30 cellular contexts compared by ENCODE assay signal in genomic region chr17:48890086-48890485, GRCh38.
"Had no signal": no experiment of that assay in that cellular context is flagged by ENCODE, and none has a peak within 500 bp of the region (broad histone marks: within the 10 kb centered on the region; RNA-seq: fewer than 3 reads in every experiment).

No MANE protein-coding gene starts in this region.

- H3K4me3 ChIP-seq: coronary artery, dorsolateral prefrontal cortex had no signal

- H3K4me3 Mint-ChIP-seq: activated CD4-positive, alpha-beta memory T cell treated with anti-CD3 and anti-CD28 coated beads for 36 hours; activated CD8-positive, alpha-beta memory T cell treated with anti-CD3 and anti-CD28 coated beads, Interleukin-2, amount 10 ng/mL, durations not matched to agents 7 days and 5 days; activated CD8-positive, alpha-beta T cell treated with anti-CD3 and anti-CD28 coated beads, Interleukin-2, amount 10 ng/mL, durations not matched to agents 7 days and 5 days; activated naive CD8-positive, alpha-beta T cell; activated T-helper 1 cell treated with anti-CD3 and anti-CD28 coated beads, Interleukin-12 subunit alpha, Interleukin-12 subunit beta, Interleukin-2, Interleukin-4 antibody, amounts not matched to agents 30 ng/mL and 10 ng/mL and 1 ng/mL, durations not matched to agents 14 hours and 24 hours and 36 hours; central memory CD8-positive, alpha-beta T cell; dendritic cell treated with granulocyte-macrophage colony-stimulating factor and Interleukin-4, amounts not matched to agents 40 ng/mL and 50 ng/mL, for 4 days; endodermal cell had no signal

- H3K27ac Mint-ChIP-seq: activated CD4-positive, alpha-beta memory T cell treated with anti-CD3 and anti-CD28 coated beads for 36 hours; activated CD8-positive, alpha-beta memory T cell treated with anti-CD3 and anti-CD28 coated beads, Interleukin-2, amount 10 ng/mL, durations not matched to agents 7 days and 5 days; activated CD8-positive, alpha-beta T cell treated with anti-CD3 and anti-CD28 coated beads, Interleukin-2, amount 10 ng/mL, durations not matched to agents 7 days and 5 days; activated naive CD4-positive, alpha-beta T cell treated with anti-CD3 and anti-CD28 coated beads for 36 hours; activated naive CD8-positive, alpha-beta T cell; activated T-helper 1 cell treated with anti-CD3 and anti-CD28 coated beads, Interleukin-12 subunit alpha, Interleukin-12 subunit beta, Interleukin-2, Interleukin-4 antibody, amounts not matched to agents 30 ng/mL and 10 ng/mL and 1 ng/mL, durations not matched to agents 14 hours and 24 hours and 36 hours; activated T-helper 2 cell treated with anti-CD3 and anti-CD28 coated beads, Interferon-gamma antibody, Interleukin-2, Interleukin-4, amounts not matched to agents 10 μg/mL and 5 μg/mL and 100 μg/mL, durations not matched to agents 14 hours and 24 hours and 36 hours; dendritic cell treated with granulocyte-macrophage colony-stimulating factor and Interleukin-4, amounts not matched to agents 40 ng/mL and 50 ng/mL, for 4 days; endodermal cell had no signal

- FAIRE-seq: astrocyte, bronchial epithelial cell, frontal cortex had no signal

- H3K27ac ChIP-seq: brain microvascular endothelial cell, coronary artery, dorsolateral prefrontal cortex had no signal

- DNase-seq: activated CD4-positive, alpha-beta memory T cell treated with anti-CD3 and anti-CD28 coated beads for 36 hours; activated CD4-positive, alpha-beta T cell treated with anti-CD3 and anti-CD28 coated beads for 1 hour; activated CD4-positive, alpha-beta T cell treated with anti-CD3 and anti-CD28 coated beads for 48 hours; activated CD8-positive, alpha-beta memory T cell treated with anti-CD3 and anti-CD28 coated beads, Interleukin-2, amount 10 ng/mL, durations not matched to agents 7 days and 5 days; activated CD8-positive, alpha-beta memory T cell treated with anti-CD3 and anti-CD28 coated beads, Interleukin-2, amount 50 U/mL, for 4 hours; activated CD8-positive, alpha-beta T cell treated with anti-CD3 and anti-CD28 coated beads, Interleukin-2, amount 10 ng/mL, durations not matched to agents 7 days and 5 days; activated effector memory CD4-positive, alpha-beta T cell treated with anti-CD3 and anti-CD28 coated beads, Interleukin-2, amount 50 U/mL, for 16 hours; activated naive CD4-positive, alpha-beta T cell treated with anti-CD3 and anti-CD28 coated beads for 36 hours; activated T-cell treated with anti-CD3 and anti-CD28 coated beads, Interleukin-2, amount 50 U/mL, for 1 hour; activated T-cell treated with anti-CD3 and anti-CD28 coated beads, Interleukin-2, amount 50 U/mL, for 48 hours; amniotic stem cell; anterior cingulate cortex; brain microvascular endothelial cell; dorsolateral prefrontal cortex; effector memory CD4-positive, alpha-beta T cell; endodermal cell; foreskin fibroblast; head of caudate nucleus; T-cell; T-helper 2 cell had no signal

- ATAC-seq: activated CD8-positive, alpha-beta memory T cell treated with anti-CD3 and anti-CD28 coated beads, Interleukin-2, amount 10 ng/mL, durations not matched to agents 7 days and 5 days; activated CD8-positive, alpha-beta T cell treated with anti-CD3 and anti-CD28 coated beads, Interleukin-2, amount 10 ng/mL, durations not matched to agents 7 days and 5 days; esophagus mucosa; T-cell had no signal

- H3K9me3 Mint-ChIP-seq: activated CD4-positive, alpha-beta memory T cell treated with anti-CD3 and anti-CD28 coated beads for 36 hours; activated naive CD4-positive, alpha-beta T cell treated with anti-CD3 and anti-CD28 coated beads for 36 hours; activated T-helper 1 cell treated with anti-CD3 and anti-CD28 coated beads, Interleukin-12 subunit alpha, Interleukin-12 subunit beta, Interleukin-2, Interleukin-4 antibody, amounts not matched to agents 30 ng/mL and 10 ng/mL and 1 ng/mL, durations not matched to agents 14 hours and 24 hours and 36 hours; activated T-helper 2 cell treated with anti-CD3 and anti-CD28 coated beads, Interferon-gamma antibody, Interleukin-2, Interleukin-4, amounts not matched to agents 10 μg/mL and 5 μg/mL and 100 μg/mL, durations not matched to agents 14 hours and 24 hours and 36 hours; central memory CD8-positive, alpha-beta T cell; dendritic cell treated with granulocyte-macrophage colony-stimulating factor and Interleukin-4, amounts not matched to agents 40 ng/mL and 50 ng/mL, for 4 days; endodermal cell; T-cell had no signal

- H3K27me3 ChIP-seq: brain microvascular endothelial cell, dorsolateral prefrontal cortex had no signal

- H3K27me3 Mint-ChIP-seq: activated CD4-positive, alpha-beta memory T cell treated with anti-CD3 and anti-CD28 coated beads for 36 hours; activated CD8-positive, alpha-beta memory T cell treated with anti-CD3 and anti-CD28 coated beads, Interleukin-2, amount 10 ng/mL, durations not matched to agents 7 days and 5 days; activated naive CD8-positive, alpha-beta T cell; central memory CD8-positive, alpha-beta T cell; T-cell had no signal
